9 cellular contexts compared by ENCODE assay signal in the genomic region with DNA sequence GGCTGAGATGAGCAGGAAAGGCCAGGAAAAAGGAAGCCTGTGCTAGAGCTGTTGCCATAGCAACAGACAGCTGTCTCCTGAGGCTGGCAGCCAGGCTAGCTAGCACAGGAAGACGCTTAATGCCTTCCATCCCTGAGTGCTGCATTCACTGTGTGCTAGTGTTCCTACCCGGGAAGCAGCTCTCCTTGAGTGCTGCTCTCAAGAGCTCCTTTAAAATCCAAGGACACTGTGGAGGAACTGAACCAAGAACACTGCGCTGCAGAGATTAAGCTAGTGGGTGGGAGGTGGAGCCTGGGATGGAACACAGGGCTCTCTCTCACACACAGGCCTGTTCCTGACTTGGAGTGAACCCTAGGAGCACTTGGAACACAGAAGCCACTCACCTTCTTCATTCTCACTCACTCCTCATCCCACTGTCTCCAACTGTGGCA. TPM values are rescaled to one million over a fixed set of nuclear protein-coding genes. Genes with fewer than 3 reads are reported as not detected.
DNase-seq lines count a peak whose midpoint lies in the region; ATAC-seq and TF ChIP-seq lines count a peak whose summit lies in the region.
"Had no signal": no experiment of that assay in that cellular context is flagged by ENCODE, and none has a peak within 500 bp of the region (broad histone marks: within the 10 kb centered on the region; RNA-seq: fewer than 3 reads in every experiment).

No MANE protein-coding gene starts in this region.

- no peaks in the 10 kb centered on the region for H3K9me3 ChIP-seq in upper lobe of left lung

- no peaks in the 10 kb centered on the region for H3K36me3 ChIP-seq in upper lobe of left lung

- 10% methylated on average over 3 of the region's 3 CpGs for WGBS in upper lobe of left lung, 2 donors

- TF ChIP-seq CTCF in upper lobe of left lung (IDR thresholded peaks at IDR 0.05) = no peak
- no peak for TF ChIP-seq CTCF in chondrocyte (IDR thresholded peaks at IDR 0.05)

- no peak overlapping the region for H3K4me3 Mint-ChIP-seq in chondrocyte (ENCODE audit: unreplicated experiment)

- TF ChIP-seq EP300 in upper lobe of left lung (IDR thresholded peaks at IDR 0.05) = no peak

- H3K27me3 Mint-ChIP-seq in chondrocyte (ENCODE audit: low read depth) = no peaks in the 10 kb centered on the region

- peaks cover 10% of the 10 kb centered on the region for H3K4me1 Mint-ChIP-seq in chondrocyte (ENCODE audit: low read depth)

- H3K9me3 Mint-ChIP-seq in chondrocyte (ENCODE audit: low read depth) = no peaks in the 10 kb centered on the region

- no peaks in the 10 kb centered on the region for H3K36me3 Mint-ChIP-seq in chondrocyte (ENCODE audit: low read depth)

- H3K27ac Mint-ChIP-seq in chondrocyte (ENCODE audit: unreplicated experiment) = no peak overlapping the region

- no peak for TF ChIP-seq POLR2A in upper lobe of left lung (IDR thresholded peaks at IDR 0.05)

- ATAC-seq in upper lobe of left lung (ENCODE audit: low FRiP score in 2 of 2) (peak; percentile 34 to 54), GM21825 (IDR thresholded peaks at IDR 0.05; ENCODE audit: unreplicated experiment) (no peak)

- no peak overlapping the region for H3K4me3 ChIP-seq in upper lobe of left lung

- H3K27me3 ChIP-seq in upper lobe of left lung = no peaks in the 10 kb centered on the region

- H3K27ac ChIP-seq in upper lobe of left lung = peak overlapping the region in 1 of 4 donors; percentile 32
- H3K27ac ChIP-seq: HL-60 had no signal

- DNase-seq in DMS153 (lab: John Stamatoyannopoulos, UW) = peak; percentile 92
- peak; percentile 8 for DNase-seq in NCI-H146 treated with DMSO at 0.1 percent for 48 hours (lab: John Stamatoyannopoulos, UW; ENCODE audit: unreplicated experiment)
- peak; percentile 59 for DNase-seq in amniotic epithelial cell (ENCODE audit: low read depth)
- DNase-seq in iPS DF 4.7 (ENCODE audit: extremely low read depth, low spot score) = peak; percentile 19
- DNase-seq in upper lobe of left lung = peak in 1 of 2 donors; percentile 39
- DNase-seq in chondrocyte (ENCODE audit: low spot score) = no peak
- no peak for DNase-seq in stimulated activated CD8-positive, alpha-beta memory T cell treated with anti-CD3 and anti-CD28 coated beads, Interleukin-4, amount 100 ng/mL, for 48 hours

- H3K4me1 ChIP-seq in upper lobe of left lung = peaks cover 5 to 15% (median 11%) of the 10 kb centered on the region in 4 donors

RNA-seq across cellular contexts. Expression of a gene that starts 53.5 kb away (rescaled TPM):
- total RNA-seq in upper lobe of left lung (100 to 1,000 TPM in 2 of 6 donors, 10 to 100 TPM in 4; 86.8 to 139 (median 94.7) TPM), chondrocyte (0.36 to 0.56 TPM (median 0.50 TPM) in 3 replicates)

Comparison
In these comparisons a context has a peak if more than half of its experiments do, and no peak if none do; other contexts are left out.
1. DNase-seq: peak in DMS153 (single experiment), NCI-H146 treated with DMSO at 0.1 percent for 48 hours (single experiment), amniotic epithelial cell (single experiment) and iPS DF 4.7 (single experiment); none in chondrocyte (single experiment) and stimulated activated CD8-positive, alpha-beta memory T cell treated with anti-CD3 and anti-CD28 coated beads, Interleukin-4, amount 100 ng/mL, for 48 hours (single experiment).
2. RNA of a gene that starts 53.5 kb away (total RNA-seq): 86.8 to 139 TPM in upper lobe of left lung; 0.36 to 0.56 TPM in chondrocyte; every median in the first group is over 10 times any median in the second.